ENCODE assay signal across 8 cellular contexts in the genomic region with DNA sequence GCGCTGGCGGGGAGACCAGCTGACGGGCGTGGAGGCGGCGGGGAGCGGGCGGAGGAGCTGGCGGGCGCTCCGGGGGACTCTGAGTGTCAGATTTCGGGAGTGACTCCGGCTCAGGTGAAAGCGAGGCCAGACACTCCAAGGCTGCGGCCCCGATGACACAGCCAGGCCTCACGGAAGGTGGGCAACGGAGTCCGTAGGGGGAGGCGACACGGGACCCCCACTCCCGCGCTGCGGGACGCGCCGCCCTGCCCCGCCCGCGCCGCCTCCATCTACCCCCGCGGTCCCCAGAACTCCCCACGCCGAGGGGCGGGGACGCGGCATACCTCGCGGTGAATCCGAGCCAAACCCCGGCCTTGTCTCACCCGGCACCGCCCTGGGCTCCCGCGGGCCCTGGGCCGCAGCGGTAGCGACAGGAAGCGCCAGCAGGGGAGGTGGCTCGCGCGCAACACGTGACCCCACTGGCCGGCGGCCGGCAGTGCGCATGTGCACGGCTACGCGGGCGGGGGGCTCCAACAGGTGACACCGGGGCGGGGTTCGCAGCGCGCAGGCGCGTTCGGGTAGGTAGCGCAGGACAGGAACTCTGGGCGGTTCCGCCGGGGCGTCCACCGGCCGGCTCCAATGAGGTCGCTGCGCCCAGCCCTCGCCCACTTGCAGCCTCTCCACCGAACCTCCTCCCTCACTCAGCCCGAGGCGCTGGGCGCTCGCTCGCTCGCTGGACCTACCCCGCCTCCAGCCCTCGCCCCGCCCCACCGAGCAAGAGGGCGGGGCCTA. TPM values are rescaled to one million over a fixed set of nuclear protein-coding genes. Genes with fewer than 3 reads are reported as not detected.
DNase-seq lines count a peak whose midpoint lies in the region; ATAC-seq and TF ChIP-seq lines count a peak whose summit lies in the region.

A gene with protein sequence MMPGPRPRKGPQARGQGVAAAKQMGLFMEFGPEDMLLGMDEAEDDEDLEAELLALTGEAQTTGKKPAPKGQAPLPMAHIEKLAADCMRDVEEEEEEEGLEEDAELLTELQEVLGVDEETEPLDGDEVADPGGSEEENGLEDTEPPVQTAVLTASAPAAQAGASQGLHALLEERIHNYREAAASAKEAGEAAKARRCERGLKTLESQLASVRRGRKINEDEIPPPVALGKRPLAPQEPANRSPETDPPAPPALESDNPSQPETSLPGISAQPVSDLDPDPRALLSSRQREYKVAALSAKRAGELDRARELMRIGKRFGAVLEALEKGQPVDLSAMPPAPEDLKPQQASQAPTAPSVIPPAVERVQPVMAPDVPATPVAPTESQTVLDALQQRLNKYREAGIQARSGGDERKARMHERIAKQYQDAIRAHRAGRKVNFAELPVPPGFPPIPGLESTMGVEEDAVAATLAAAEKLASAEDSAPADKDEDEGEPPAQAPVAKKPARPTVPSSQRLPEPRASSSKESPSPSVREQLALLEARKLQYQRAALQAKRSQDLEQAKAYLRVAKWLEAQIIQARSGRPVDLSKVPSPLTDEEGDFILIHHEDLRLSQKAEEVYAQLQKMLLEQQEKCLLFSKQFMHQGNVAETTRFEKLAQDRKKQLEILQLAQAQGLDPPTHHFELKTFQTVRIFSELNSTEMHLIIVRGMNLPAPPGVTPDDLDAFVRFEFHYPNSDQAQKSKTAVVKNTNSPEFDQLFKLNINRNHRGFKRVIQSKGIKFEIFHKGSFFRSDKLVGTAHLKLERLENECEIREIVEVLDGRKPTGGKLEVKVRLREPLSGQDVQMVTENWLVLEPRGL (minus strand): TSS at position 460 of the 771 bp plus-strand sequence. CDS start 1,585 bp downstream, outside the sequence.

- H3K27ac ChIP-seq in temporal lobe (ENCODE audit: low read depth, low read length), result peak within 1 kb of the TSS; percentile 84

- peak within 1 kb of the TSS; percentile 94 for H3K27ac Mint-ChIP-seq in activated naive CD4-positive, alpha-beta T cell treated with anti-CD3 and anti-CD28 coated beads, Interleukin-2, amount 50 U/mL, for 24 hours

- peaks cover 38% of the 10 kb centered on the region for H3K4me1 Mint-ChIP-seq in activated naive CD4-positive, alpha-beta T cell treated with anti-CD3 and anti-CD28 coated beads, Interleukin-2, amount 50 U/mL, for 24 hours

- ATAC-seq in HG02588 (IDR thresholded peaks at IDR 0.05; ENCODE audit: unreplicated experiment), result peak; percentile 87
- peak; percentile 96 for ATAC-seq in SK-N-SH treated with all-trans-retinoic acid at 6 μM for 48 hours

- no peaks in the 10 kb centered on the region for H3K27me3 Mint-ChIP-seq in activated naive CD4-positive, alpha-beta T cell treated with anti-CD3 and anti-CD28 coated beads, Interleukin-2, amount 50 U/mL, for 24 hours

- H3K36me3 Mint-ChIP-seq in activated naive CD4-positive, alpha-beta T cell treated with anti-CD3 and anti-CD28 coated beads, Interleukin-2, amount 50 U/mL, for 24 hours, result peaks cover 6% of the 10 kb centered on the region

- CTCF ChIA-PET in GM10248 (lab: Yijun Ruan, JAX), result interaction anchor here (1.3 kb wide), 1 partner anchor 35 kb away, joined by 3 read pairs; no protein-coding TSS in a partner anchor

- H3K9me3 Mint-ChIP-seq in activated naive CD4-positive, alpha-beta T cell treated with anti-CD3 and anti-CD28 coated beads, Interleukin-2, amount 50 U/mL, for 24 hours, result no peaks in the 10 kb centered on the region

- no peak for TF ChIP-seq CTCF in GM10248 (IDR thresholded peaks at IDR 0.05; ENCODE audit: control extremely low read depth, extremely low read depth, low read depth, missing control alignments)

- peak within 1 kb of the TSS; percentile 98 for H3K4me3 Mint-ChIP-seq in activated naive CD4-positive, alpha-beta T cell treated with anti-CD3 and anti-CD28 coated beads, Interleukin-2, amount 50 U/mL, for 24 hours

- POLR2A ChIA-PET in GM10248 (lab: Yijun Ruan, JAX), result interaction anchor here (0.6 to 0.7 kb wide), 2 partner anchors 38 to 691 kb away, joined by 3 read pairs; no protein-coding TSS in a partner anchor

- DNase-seq in GM10248 (ENCODE audit: extremely low spot score) (peak; percentile 100), NCI-H1092 (lab: John Stamatoyannopoulos, UW) (peak; percentile 94), globus pallidus (ENCODE audit: low spot score) (peak; percentile 88), occipital lobe (lab: John Stamatoyannopoulos, UW) (peak; percentile 94)

TF ChIP-seq in SK-N-SH treated with all-trans-retinoic acid at 6 μM for 48 hours, 23 proteins besides CTCF, POLR2A, EP300 and RAD21 (continues in another document):
- TF ChIP-seq TCF4 (CRISPR knock-in tag; IDR thresholded peaks at IDR 0.05; ENCODE audit: borderline replicate concordance), result no peak
- TF ChIP-seq, protein P1, sequence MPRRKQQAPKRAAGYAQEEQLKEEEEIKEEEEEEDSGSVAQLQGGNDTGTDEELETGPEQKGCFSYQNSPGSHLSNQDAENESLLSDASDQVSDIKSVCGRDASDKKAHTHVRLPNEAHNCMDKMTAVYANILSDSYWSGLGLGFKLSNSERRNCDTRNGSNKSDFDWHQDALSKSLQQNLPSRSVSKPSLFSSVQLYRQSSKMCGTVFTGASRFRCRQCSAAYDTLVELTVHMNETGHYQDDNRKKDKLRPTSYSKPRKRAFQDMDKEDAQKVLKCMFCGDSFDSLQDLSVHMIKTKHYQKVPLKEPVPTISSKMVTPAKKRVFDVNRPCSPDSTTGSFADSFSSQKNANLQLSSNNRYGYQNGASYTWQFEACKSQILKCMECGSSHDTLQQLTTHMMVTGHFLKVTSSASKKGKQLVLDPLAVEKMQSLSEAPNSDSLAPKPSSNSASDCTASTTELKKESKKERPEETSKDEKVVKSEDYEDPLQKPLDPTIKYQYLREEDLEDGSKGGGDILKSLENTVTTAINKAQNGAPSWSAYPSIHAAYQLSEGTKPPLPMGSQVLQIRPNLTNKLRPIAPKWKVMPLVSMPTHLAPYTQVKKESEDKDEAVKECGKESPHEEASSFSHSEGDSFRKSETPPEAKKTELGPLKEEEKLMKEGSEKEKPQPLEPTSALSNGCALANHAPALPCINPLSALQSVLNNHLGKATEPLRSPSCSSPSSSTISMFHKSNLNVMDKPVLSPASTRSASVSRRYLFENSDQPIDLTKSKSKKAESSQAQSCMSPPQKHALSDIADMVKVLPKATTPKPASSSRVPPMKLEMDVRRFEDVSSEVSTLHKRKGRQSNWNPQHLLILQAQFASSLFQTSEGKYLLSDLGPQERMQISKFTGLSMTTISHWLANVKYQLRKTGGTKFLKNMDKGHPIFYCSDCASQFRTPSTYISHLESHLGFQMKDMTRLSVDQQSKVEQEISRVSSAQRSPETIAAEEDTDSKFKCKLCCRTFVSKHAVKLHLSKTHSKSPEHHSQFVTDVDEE (CRISPR knock-in tag; IDR thresholded peaks at IDR 0.05), result no peak; the same call in 1 of the 2 replicates
- TF ChIP-seq OSR1 (CRISPR knock-in tag; IDR thresholded peaks at IDR 0.05), result no peak
- no peak for TF ChIP-seq ZNF8 (CRISPR knock-in tag; IDR thresholded peaks at IDR 0.05)
- TF ChIP-seq ARNTL (CRISPR knock-in tag; IDR thresholded peaks at IDR 0.05; ENCODE audit: borderline replicate concordance, low read depth), result no peak
- no peak for TF ChIP-seq RARB (CRISPR knock-in tag; IDR thresholded peaks at IDR 0.05)
- TF ChIP-seq, protein P2, sequence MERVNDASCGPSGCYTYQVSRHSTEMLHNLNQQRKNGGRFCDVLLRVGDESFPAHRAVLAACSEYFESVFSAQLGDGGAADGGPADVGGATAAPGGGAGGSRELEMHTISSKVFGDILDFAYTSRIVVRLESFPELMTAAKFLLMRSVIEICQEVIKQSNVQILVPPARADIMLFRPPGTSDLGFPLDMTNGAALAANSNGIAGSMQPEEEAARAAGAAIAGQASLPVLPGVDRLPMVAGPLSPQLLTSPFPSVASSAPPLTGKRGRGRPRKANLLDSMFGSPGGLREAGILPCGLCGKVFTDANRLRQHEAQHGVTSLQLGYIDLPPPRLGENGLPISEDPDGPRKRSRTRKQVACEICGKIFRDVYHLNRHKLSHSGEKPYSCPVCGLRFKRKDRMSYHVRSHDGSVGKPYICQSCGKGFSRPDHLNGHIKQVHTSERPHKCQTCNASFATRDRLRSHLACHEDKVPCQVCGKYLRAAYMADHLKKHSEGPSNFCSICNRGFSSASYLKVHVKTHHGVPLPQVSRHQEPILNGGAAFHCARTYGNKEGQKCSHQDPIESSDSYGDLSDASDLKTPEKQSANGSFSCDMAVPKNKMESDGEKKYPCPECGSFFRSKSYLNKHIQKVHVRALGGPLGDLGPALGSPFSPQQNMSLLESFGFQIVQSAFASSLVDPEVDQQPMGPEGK (CRISPR knock-in tag; IDR thresholded peaks at IDR 0.05; ENCODE audit: borderline replicate concordance), result no peak
- TF ChIP-seq, protein P3, sequence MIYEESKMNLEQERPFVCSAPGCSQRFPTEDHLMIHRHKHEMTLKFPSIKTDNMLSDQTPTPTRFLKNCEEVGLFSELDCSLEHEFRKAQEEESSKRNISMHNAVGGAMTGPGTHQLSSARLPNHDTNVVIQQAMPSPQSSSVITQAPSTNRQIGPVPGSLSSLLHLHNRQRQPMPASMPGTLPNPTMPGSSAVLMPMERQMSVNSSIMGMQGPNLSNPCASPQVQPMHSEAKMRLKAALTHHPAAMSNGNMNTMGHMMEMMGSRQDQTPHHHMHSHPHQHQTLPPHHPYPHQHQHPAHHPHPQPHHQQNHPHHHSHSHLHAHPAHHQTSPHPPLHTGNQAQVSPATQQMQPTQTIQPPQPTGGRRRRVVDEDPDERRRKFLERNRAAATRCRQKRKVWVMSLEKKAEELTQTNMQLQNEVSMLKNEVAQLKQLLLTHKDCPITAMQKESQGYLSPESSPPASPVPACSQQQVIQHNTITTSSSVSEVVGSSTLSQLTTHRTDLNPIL (CRISPR knock-in tag; IDR thresholded peaks at IDR 0.05; ENCODE audit: low read depth), result no peak
- TF ChIP-seq, protein P4, sequence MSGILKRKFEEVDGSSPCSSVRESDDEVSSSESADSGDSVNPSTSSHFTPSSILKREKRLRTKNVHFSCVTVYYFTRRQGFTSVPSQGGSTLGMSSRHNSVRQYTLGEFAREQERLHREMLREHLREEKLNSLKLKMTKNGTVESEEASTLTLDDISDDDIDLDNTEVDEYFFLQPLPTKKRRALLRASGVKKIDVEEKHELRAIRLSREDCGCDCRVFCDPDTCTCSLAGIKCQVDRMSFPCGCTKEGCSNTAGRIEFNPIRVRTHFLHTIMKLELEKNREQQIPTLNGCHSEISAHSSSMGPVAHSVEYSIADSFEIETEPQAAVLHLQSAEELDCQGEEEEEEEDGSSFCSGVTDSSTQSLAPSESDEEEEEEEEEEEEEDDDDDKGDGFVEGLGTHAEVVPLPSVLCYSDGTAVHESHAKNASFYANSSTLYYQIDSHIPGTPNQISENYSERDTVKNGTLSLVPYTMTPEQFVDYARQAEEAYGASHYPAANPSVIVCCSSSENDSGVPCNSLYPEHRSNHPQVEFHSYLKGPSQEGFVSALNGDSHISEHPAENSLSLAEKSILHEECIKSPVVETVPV (CRISPR knock-in tag; IDR thresholded peaks at IDR 0.05), result no peak
- TF ChIP-seq SNAI2 (CRISPR knock-in tag; IDR thresholded peaks at IDR 0.05), result no peak
- TF ChIP-seq PPARA (CRISPR knock-in tag; IDR thresholded peaks at IDR 0.05; ENCODE audit: borderline replicate concordance), result no peak

RNA-seq across cellular contexts. Expression of the gene that starts here (rescaled TPM):
- 10.1 TPM for total RNA-seq in occipital lobe
- total RNA-seq in temporal lobe, result 6.9 TPM

Comparison
In these comparisons a context has a peak if more than half of its experiments do, and no peak if none do; other contexts are left out.
1. Peak in every context shown above with its lines: DNase-seq, ATAC-seq and H3K27ac ChIP-seq.